In the genomic region with DNA sequence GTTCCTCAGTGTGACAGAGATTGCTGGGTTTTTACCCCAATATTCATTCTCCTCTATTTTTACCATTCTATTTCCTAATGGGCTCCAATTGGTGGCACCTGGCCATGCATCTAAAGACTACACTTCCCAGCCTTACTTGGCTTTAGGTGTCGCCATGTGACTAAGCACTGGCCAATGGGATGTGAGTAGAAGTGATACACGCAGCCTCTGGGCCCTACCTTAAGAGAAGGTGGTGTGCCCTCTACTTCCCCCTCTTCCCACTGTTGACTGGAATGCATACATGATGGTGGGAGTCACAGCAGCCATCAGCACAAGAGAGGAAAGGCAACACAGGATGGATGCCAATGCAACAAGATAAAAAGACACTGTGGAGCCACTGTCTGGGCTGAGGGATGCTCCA, we compare ENCODE assay signal across 38 cellular contexts. TPM values are rescaled to one million over a fixed set of nuclear protein-coding genes. Genes with fewer than 3 reads are reported as not detected.
"Had no signal": no experiment of that assay in that cellular context is flagged by ENCODE, and none has a peak within 500 bp of the region (broad histone marks: within the 10 kb centered on the region; RNA-seq: fewer than 3 reads in every experiment).

No MANE protein-coding gene starts in this region.

- H3K27ac ChIP-seq: coronary artery, esophagus muscularis mucosa, foreskin keratinocyte, gastroesophageal sphincter, heart right ventricle, left lung, neutrophil, prostate gland, right atrium auricular region, suprapubic skin, transverse colon, upper lobe of right lung, uterus had no signal

- H3K36me3 Mint-ChIP-seq: mesothelial cell of epicardium; natural killer cell treated with Interleukin-12 subunit alpha and Interleukin-12 subunit beta and Interleukin-15 and Interleukin-18, amount 100 ng/mL, for 72 hours had no signal

- H3K36me3 ChIP-seq: esophagus muscularis mucosa, gastroesophageal sphincter, heart right ventricle, left lung, neutrophil, prostate gland, right atrium auricular region, suprapubic skin, transverse colon, upper lobe of right lung, uterus had no signal

- ATAC-seq: foreskin keratinocyte; gastroesophageal sphincter; heart right ventricle; left lung; mucosa of descending colon; natural killer cell treated with Interleukin-12 subunit alpha and Interleukin-12 subunit beta and Interleukin-15 and Interleukin-18, amount 100 ng/mL, for 72 hours; sciatic nerve; stimulated activated naive CD8-positive, alpha-beta T cell treated with anti-CD3 and anti-CD28 coated beads, Interleukin-15, amount 100 ng/mL, for 72 hours had no signal

- FAIRE-seq: endothelial cell of umbilical vein, kidney had no signal

- DNase-seq: dermis blood vessel endothelial cell; effector memory CD4-positive, alpha-beta T cell; foreskin keratinocyte; heart right ventricle; hippocampal formation; kidney; left cardiac atrium; left lung; mesenchymal stem cell; mucosa of descending colon; naive B cell; stimulated activated CD4-positive, alpha-beta T cell treated with anti-CD3 and anti-CD28 coated beads, Interleukin-12 subunit alpha, Interleukin-12 subunit beta, amount 100 ng/mL, for 4 hours; stimulated activated CD4-positive, alpha-beta T cell treated with anti-CD3 and anti-CD28 coated beads, Interleukin-1b, Interleukin-23, amount 100 ng/mL, for 48 hours; stimulated activated CD4-positive, alpha-beta T cell treated with anti-CD3 and anti-CD28 coated beads, Interleukin-4, amount 100 ng/mL, for 1 hour; stimulated activated CD8-positive, alpha-beta memory T cell treated with anti-CD3 and anti-CD28 coated beads, Interleukin-4, amount 100 ng/mL, for 48 hours; stimulated activated naive CD4-positive, alpha-beta T cell; stimulated activated naive CD8-positive, alpha-beta T cell treated with anti-CD3 and anti-CD28 coated beads, Interleukin-15, amount 100 ng/mL, for 72 hours; transverse colon; upper lobe of right lung; uterus had no signal

- H3K9me3 ChIP-seq: esophagus muscularis mucosa, heart right ventricle, left lung, mucosa of descending colon, neutrophil, prostate gland, right atrium auricular region, suprapubic skin, transverse colon, upper lobe of right lung, uterus had no signal

- H3K4me1 Mint-ChIP-seq: mesothelial cell of epicardium had no signal

- H3K4me2 ChIP-seq: smooth muscle cell had no signal

- H3K27ac Mint-ChIP-seq: mesothelial cell of epicardium; natural killer cell treated with Interleukin-12 subunit alpha and Interleukin-12 subunit beta and Interleukin-15 and Interleukin-18, amount 100 ng/mL, for 72 hours had no signal

- H3K4me1 ChIP-seq: gastroesophageal sphincter, prostate gland, right atrium auricular region, transverse colon, upper lobe of right lung, uterus had no signal

- H3K9me3 Mint-ChIP-seq: natural killer cell treated with Interleukin-12 subunit alpha and Interleukin-12 subunit beta and Interleukin-15 and Interleukin-18, amount 100 ng/mL, for 72 hours; stimulated activated naive CD8-positive, alpha-beta T cell treated with anti-CD3 and anti-CD28 coated beads, Interleukin-15, amount 100 ng/mL, for 72 hours had no signal

- H3K4me3 Mint-ChIP-seq: mesothelial cell of epicardium; naive B cell; natural killer cell treated with Interleukin-12 subunit alpha and Interleukin-12 subunit beta and Interleukin-15 and Interleukin-18, amount 100 ng/mL, for 72 hours; neural crest cell; stimulated activated naive CD8-positive, alpha-beta T cell treated with anti-CD3 and anti-CD28 coated beads, Interleukin-15, amount 100 ng/mL, for 72 hours had no signal

- H3K4me3 ChIP-seq: coronary artery, esophagus muscularis mucosa, gastroesophageal sphincter, heart right ventricle, left lung, mucosa of descending colon, prostate gland, right atrium auricular region, smooth muscle cell, suprapubic skin, transverse colon, upper lobe of right lung, uterus had no signal

RNA-seq across cellular contexts. Expression of gene OLIG2, which starts 11.4 kb away (rescaled TPM):
- total RNA-seq: dermis blood vessel endothelial cell; endothelial cell of umbilical vein; epithelial cell of proximal tubule; esophagus muscularis mucosa; fibroblast of lung; foreskin keratinocyte; gastroesophageal sphincter; heart right ventricle; kidney; left cardiac atrium; lower leg skin; lung microvascular endothelial cell; mucosa of descending colon; natural killer cell treated with Interleukin-12 subunit alpha and Interleukin-12 subunit beta and Interleukin-15 and Interleukin-18, amount 100 ng/mL, for 72 hours; osteoblast; prostate gland; right atrium auricular region; sciatic nerve; smooth muscle cell; suprapubic skin; transverse colon; upper lobe of right lung; uterus had no signal
- polyA plus RNA-seq: endothelial cell of umbilical vein, fibroblast of lung, foreskin keratinocyte, heart right ventricle, smooth muscle cell had no signal

RNA-seq across cellular contexts. Expression of gene OLIG1, which starts 55.6 kb away (rescaled TPM):
- total RNA-seq: dermis blood vessel endothelial cell, endothelial cell of umbilical vein, epithelial cell of proximal tubule, esophagus muscularis mucosa, fibroblast of lung, foreskin keratinocyte, gastroesophageal sphincter, lung microvascular endothelial cell, mesothelial cell of epicardium, mucosa of descending colon, osteoblast, right atrium auricular region, smooth muscle cell, transverse colon, uterus had no signal
- polyA plus RNA-seq: endothelial cell of umbilical vein, fibroblast of lung, foreskin keratinocyte, heart right ventricle, smooth muscle cell had no signal
